ENCODE assay signal across 11 cellular contexts in genomic region chr16:89602952-89603590, GRCh38. TPM values are rescaled to one million over a fixed set of nuclear protein-coding genes. Genes with fewer than 3 reads are reported as not detected.
DNase-seq lines count a peak whose midpoint lies in the region; ATAC-seq and TF ChIP-seq lines count a peak whose summit lies in the region.
"Had no signal": no experiment of that assay in that cellular context is flagged by ENCODE, and none has a peak within 500 bp of the region (broad histone marks: within the 10 kb centered on the region; RNA-seq: fewer than 3 reads in every experiment).

No MANE protein-coding gene starts in this region.

- H3K27me3 Mint-ChIP-seq in central memory CD8-positive, alpha-beta T cell, result no peaks in the 10 kb centered on the region
- no peaks in the 10 kb centered on the region for H3K27me3 Mint-ChIP-seq in nephron progenitor cell (ENCODE audit: low read depth, poor library complexity)

- H4K20me1 ChIP-seq in BLaER1, result no peaks in the 10 kb centered on the region

- H3K4me3 ChIP-seq in BLaER1 (no peak overlapping the region), HEK293 (ENCODE audit: low read depth, low read length) (no peak overlapping the region), body of pancreas (no peak overlapping the region), spleen (peak overlapping the region in 1 of 8 donors; percentile 29)
- H3K4me3 ChIP-seq: gastroesophageal sphincter had no signal

- 0 out of 2 replicates have a peak overlapping the region, but pooled peaks have one; percentile 26 for H3K9ac ChIP-seq in BLaER1

- TF ChIP-seq POLR2A in body of pancreas (IDR thresholded peaks at IDR 0.05) (no peak), spleen (IDR thresholded peaks at IDR 0.05) (no peak)

- CTCF ChIA-PET in HEK293 (lab: Yijun Ruan, JAX), result interaction anchor here (0.6 to 0.9 kb wide), 2 partner anchors 65 to 436 kb away, joined by 3 to 4 read pairs; no protein-coding TSS in a partner anchor

- no peak for DNase-seq in central memory CD8-positive, alpha-beta T cell (ENCODE audit: low spot score in 2 of 2)
- DNase-seq in nephron progenitor cell (no peak), COR-L47 (lab: John Stamatoyannopoulos, UW) (no peak), body of pancreas (no peak), spleen (no peak)
- DNase-seq: Caco-2 had no signal

- no peak for ATAC-seq in central memory CD8-positive, alpha-beta T cell (replicated peaks; ENCODE audit: extremely low read depth, poor library complexity, severe bottlenecking)
- ATAC-seq in GM21528 (IDR thresholded peaks at IDR 0.05; ENCODE audit: low FRiP score, unreplicated experiment) (no peak), body of pancreas (no peak)
- ATAC-seq: gastroesophageal sphincter had no signal

- TF ChIP-seq CTCF in HEK293 (tag by site-specific recombination; IDR thresholded peaks at IDR 0.05), result no peak
- no peak for TF ChIP-seq CTCF in nephron progenitor cell (IDR thresholded peaks at IDR 0.05)
- TF ChIP-seq CTCF in body of pancreas (IDR thresholded peaks at IDR 0.05), result no peak
- no peak for TF ChIP-seq CTCF in spleen (IDR thresholded peaks at IDR 0.05 in 8 of 11, conservative IDR thresholded peaks at IDR 0.05 in 3 of 11)

- H3K27me3 ChIP-seq in BLaER1 (no peaks in the 10 kb centered on the region), body of pancreas (no peaks in the 10 kb centered on the region), spleen (replicated peaks in 1 of 7) (peaks cover 0 to 26% (median 6%) of the 10 kb centered on the region in 7 donors)

- POLR2A ChIA-PET in HEK293 (lab: Yijun Ruan, JAX), result interaction anchor here (0.8 to 0.9 kb wide), 2 partner anchors 83 to 97 kb away, joined by 4 read pairs; partner anchors contain the start of gene CDK10

- H3K4me1 Mint-ChIP-seq in central memory CD8-positive, alpha-beta T cell, result peaks cover 16% of the 10 kb centered on the region
- H3K4me1 Mint-ChIP-seq in nephron progenitor cell, result peaks cover 42% of the 10 kb centered on the region

- intact Hi-C loops in body of pancreas (cut with DNase I) (no loop called here), spleen (cut with DNase I; ENCODE audit: low total_unique reads) (no loop called here)

- H3K9me3 ChIP-seq in BLaER1, result no peaks in the 10 kb centered on the region
- H3K9me3 ChIP-seq in HEK293 (ENCODE audit: control insufficient read depth, insufficient read depth, low read depth, low read length), result no peaks in the 10 kb centered on the region
- H3K9me3 ChIP-seq in body of pancreas, result no peaks in the 10 kb centered on the region
- H3K9me3 ChIP-seq in spleen, result no peaks in the 10 kb centered on the region
- H3K9me3 ChIP-seq: Caco-2, gastroesophageal sphincter had no signal

- WGBS in body of pancreas, 2 donors, result 68 to 71% methylated on average over 2 to 5 of the region's 5 CpGs
- 46 to 79% (median 60%) methylated on average over 4 to 5 of the region's 5 CpGs for WGBS in spleen, 5 donors

- peaks cover 1% of the 10 kb centered on the region for H3K36me3 Mint-ChIP-seq in central memory CD8-positive, alpha-beta T cell (ENCODE audit: insufficient read depth)
- no peaks in the 10 kb centered on the region for H3K36me3 Mint-ChIP-seq in nephron progenitor cell (ENCODE audit: low read depth)
- H3K36me3 Mint-ChIP-seq: stimulated activated memory B cell treated with anti-CD40 and anti-IgM and Interleukin-4, amounts not matched to agents 10 μg/mL and 1 μg/mL and 100 μg/mL, for 72 hours had no signal

- no peaks in the 10 kb centered on the region for H3K9me3 Mint-ChIP-seq in central memory CD8-positive, alpha-beta T cell
- no peaks in the 10 kb centered on the region for H3K9me3 Mint-ChIP-seq in nephron progenitor cell
- H3K9me3 Mint-ChIP-seq: stimulated activated memory B cell treated with anti-CD40 and anti-IgM and Interleukin-4, amounts not matched to agents 10 μg/mL and 1 μg/mL and 100 μg/mL, for 72 hours had no signal

- peak overlapping the region; percentile 48; the same call in 1 of the 2 replicates for H3K27ac ChIP-seq in BLaER1
- no peak overlapping the region for H3K27ac ChIP-seq in HEK293 (ENCODE audit: extremely low read depth, low read depth, low read length)
- H3K27ac ChIP-seq in body of pancreas, result no peak overlapping the region
- no peak overlapping the region for H3K27ac ChIP-seq in spleen
- H3K27ac ChIP-seq: gastroesophageal sphincter had no signal

- H3K27ac Mint-ChIP-seq in central memory CD8-positive, alpha-beta T cell (ENCODE audit: low read depth), result peak overlapping the region; percentile 49
- peak overlapping the region; percentile 78 for H3K27ac Mint-ChIP-seq in nephron progenitor cell
- H3K27ac Mint-ChIP-seq: stimulated activated memory B cell treated with anti-CD40 and anti-IgM and Interleukin-4, amounts not matched to agents 10 μg/mL and 1 μg/mL and 100 μg/mL, for 72 hours had no signal

- H3K4me1 ChIP-seq in BLaER1 (peaks cover 77% of the 10 kb centered on the region), HEK293 (ENCODE audit: control insufficient read depth, insufficient read depth, low read length) (no peaks in the 10 kb centered on the region), body of pancreas (no peaks in the 10 kb centered on the region), spleen (peaks cover 0 to 15% (median 14%) of the 10 kb centered on the region in 6 donors)

- H3K36me3 ChIP-seq in BLaER1 (no peaks in the 10 kb centered on the region), HEK293 (ENCODE audit: control insufficient read depth in 2 of 2, insufficient read depth in 1 of 2, low read length in 2 of 2) (no peaks in the 10 kb centered on the region), body of pancreas (replicated peaks in 1 of 2; ENCODE audit: insufficient read depth in 1 of 2, low read depth in 2 of 2) (no peaks in the 10 kb centered on the region), spleen (no peaks in the 10 kb centered on the region)
- H3K36me3 ChIP-seq: gastroesophageal sphincter had no signal

- peak overlapping the region; percentile 82 for H3K4me2 ChIP-seq in BLaER1

- peak overlapping the region; percentile 38 for H3K4me3 Mint-ChIP-seq in central memory CD8-positive, alpha-beta T cell
- H3K4me3 Mint-ChIP-seq in nephron progenitor cell, result no peak overlapping the region
- H3K4me3 Mint-ChIP-seq: stimulated activated memory B cell treated with anti-CD40 and anti-IgM and Interleukin-4, amounts not matched to agents 10 μg/mL and 1 μg/mL and 100 μg/mL, for 72 hours had no signal

TF ChIP-seq in HEK293, 187 proteins besides CTCF, POLR2A, EP300 and RAD21:
- TF ChIP-seq, protein P1, sequence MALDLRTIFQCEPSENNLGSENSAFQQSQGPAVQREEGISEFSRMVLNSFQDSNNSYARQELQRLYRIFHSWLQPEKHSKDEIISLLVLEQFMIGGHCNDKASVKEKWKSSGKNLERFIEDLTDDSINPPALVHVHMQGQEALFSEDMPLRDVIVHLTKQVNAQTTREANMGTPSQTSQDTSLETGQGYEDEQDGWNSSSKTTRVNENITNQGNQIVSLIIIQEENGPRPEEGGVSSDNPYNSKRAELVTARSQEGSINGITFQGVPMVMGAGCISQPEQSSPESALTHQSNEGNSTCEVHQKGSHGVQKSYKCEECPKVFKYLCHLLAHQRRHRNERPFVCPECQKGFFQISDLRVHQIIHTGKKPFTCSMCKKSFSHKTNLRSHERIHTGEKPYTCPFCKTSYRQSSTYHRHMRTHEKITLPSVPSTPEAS (tag by site-specific recombination; IDR thresholded peaks at IDR 0.05), result peak; percentile 81
- TF ChIP-seq, protein P2, sequence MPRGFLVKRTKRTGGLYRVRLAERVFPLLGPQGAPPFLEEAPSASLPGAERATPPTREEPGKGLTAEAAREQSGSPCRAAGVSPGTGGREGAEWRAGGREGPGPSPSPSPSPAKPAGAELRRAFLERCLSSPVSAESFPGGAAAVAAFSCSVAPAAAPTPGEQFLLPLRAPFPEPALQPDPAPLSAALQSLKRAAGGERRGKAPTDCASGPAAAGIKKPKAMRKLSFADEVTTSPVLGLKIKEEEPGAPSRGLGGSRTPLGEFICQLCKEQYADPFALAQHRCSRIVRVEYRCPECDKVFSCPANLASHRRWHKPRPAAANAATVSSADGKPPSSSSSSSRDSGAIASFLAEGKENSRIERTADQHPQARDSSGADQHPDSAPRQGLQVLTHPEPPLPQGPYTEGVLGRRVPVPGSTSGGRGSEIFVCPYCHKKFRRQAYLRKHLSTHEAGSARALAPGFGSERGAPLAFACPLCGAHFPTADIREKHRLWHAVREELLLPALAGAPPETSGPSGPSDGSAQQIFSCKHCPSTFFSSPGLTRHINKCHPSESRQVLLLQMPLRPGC (tag by site-specific recombination; IDR thresholded peaks at IDR 0.05), result no peak
- TF ChIP-seq ZNF544 (tag by site-specific recombination; IDR thresholded peaks at IDR 0.05), result no peak
- no peak for TF ChIP-seq ZNF626 (tag by site-specific recombination; IDR thresholded peaks at IDR 0.05)
- peak; percentile 27; the same call in 1 of the 2 replicates for TF ChIP-seq ZNF2 (tag by site-specific recombination; IDR thresholded peaks at IDR 0.05)
- TF ChIP-seq PRDM1 (tag by site-specific recombination; IDR thresholded peaks at IDR 0.05), result no peak
- TF ChIP-seq ZNF214 (tag by site-specific recombination; IDR thresholded peaks at IDR 0.05; ENCODE audit: borderline replicate concordance), result no peak

RNA-seq across cellular contexts. Expression of gene DPEP1, which starts 10.4 kb away (rescaled TPM):
- total RNA-seq in body of pancreas (100 to 1,000 TPM; 116 to 147 TPM), spleen (10 to 100 TPM in 1 of 7 donors, 1 to 10 TPM in 5, under 1 TPM in 1; 0.57 to 39.5 (median 4.0) TPM)
- 1 to 10 TPM in 1 of 3 donors, under 1 TPM in 2; 0.33 to 2.0 (median 0.83) TPM for polyA plus RNA-seq in spleen

RNA-seq across cellular contexts. Expression of gene CPNE7, which starts 27.5 kb away (rescaled TPM):
- total RNA-seq in body of pancreas, result 1 to 10 TPM in 1 of 2 donors, not detected in 1; 2.1 TPM
- total RNA-seq in spleen, result 1 to 10 TPM in 3 of 7 donors, under 1 TPM in 3, not detected in 1; 0.37 to 2.2 (median 1.0) TPM
- 1 to 10 TPM; 2.9 to 4.3 (median 3.7) TPM for polyA plus RNA-seq in spleen

RNA-seq across cellular contexts. Expression of gene RPL13, which starts 42.6 kb away (rescaled TPM):
- 1,000 to 10,000 TPM; 3,820 to 5,570 TPM for total RNA-seq in body of pancreas
- total RNA-seq in spleen, result 1,000 to 10,000 TPM; 2,154 to 6,842 (median 2,799) TPM
- over 10,000 TPM; 13,171 to 16,278 (median 14,011) TPM for polyA plus RNA-seq in spleen

RNA-seq across cellular contexts. Expression of gene CHMP1A, which starts 54.4 kb away (rescaled TPM):
- total RNA-seq in body of pancreas (10 to 100 TPM; 37.6 to 65.9 TPM), spleen (10 to 100 TPM; 44.4 to 96.2 (median 79.0) TPM)
- polyA plus RNA-seq in spleen, result 10 to 100 TPM; 54.2 to 90.5 (median 63.6) TPM

RNA-seq across cellular contexts. Expression of gene SPATA33, which starts 54.6 kb away (rescaled TPM):
- total RNA-seq in body of pancreas, result 1 to 10 TPM; 3.6 to 7.9 TPM
- 1 to 10 TPM; 2.9 to 5.7 (median 4.7) TPM for total RNA-seq in spleen
- 1 to 10 TPM; 3.8 to 7.0 (median 4.9) TPM for polyA plus RNA-seq in spleen
